8 cellular contexts compared by ENCODE assay signal in the genomic region with DNA sequence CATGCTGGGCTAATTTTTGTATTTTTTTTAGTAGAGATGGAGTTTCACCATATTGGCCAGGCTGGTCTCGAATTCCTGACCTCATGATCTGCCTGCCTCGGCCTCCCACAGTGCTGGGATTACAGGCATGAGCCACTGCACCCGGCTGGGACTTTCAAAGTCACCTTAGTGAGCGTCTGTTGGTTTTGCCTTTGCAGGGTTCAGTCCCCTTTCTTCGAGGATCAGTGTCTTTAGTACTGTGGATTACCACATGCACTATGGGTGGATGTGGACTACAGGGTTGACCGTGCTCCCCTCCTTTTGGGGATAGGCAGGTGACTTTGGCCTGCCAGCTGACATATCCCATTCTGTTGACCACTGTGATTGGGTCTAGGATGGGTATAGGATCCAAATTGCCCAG. TPM values are rescaled to one million over a fixed set of nuclear protein-coding genes. Genes with fewer than 3 reads are reported as not detected.
DNase-seq lines count a peak whose midpoint lies in the region; ATAC-seq, FAIRE-seq and TF ChIP-seq lines count a peak whose summit lies in the region.
"Not testable (repeated sequence)": the region's sequence is repeated elsewhere in the genome, so short reads cannot be mapped to it uniquely, and the experiment has no call there.
"Had no signal": no experiment of that assay in that cellular context is flagged by ENCODE, and none has a peak within 500 bp of the region (broad histone marks: within the 10 kb centered on the region; RNA-seq: fewer than 3 reads in every experiment).

No MANE protein-coding gene starts in this region.

- 0 out of 2 replicates have a peak overlapping the region, but pooled peaks have one; percentile 9 for H3K18ac ChIP-seq in H1 (ENCODE audit: extremely low read depth, low read length)

- not testable (repeated sequence) for H4K20me1 ChIP-seq in GM23338 (replicated peaks; ENCODE audit: insufficient read depth); H1 (replicated peaks in 1 of 2; ENCODE audit: control insufficient read depth in 1 of 2, insufficient read depth in 2 of 2, low read length in 2 of 2)

- not testable (repeated sequence) for H2BK120ac ChIP-seq in H1 (replicated peaks; ENCODE audit: low read depth, low read length)

- H2BK5ac ChIP-seq in H1 (ENCODE audit: low read depth, low read length): not testable (repeated sequence)

- H3K4ac ChIP-seq in H1 (replicated peaks; ENCODE audit: insufficient read length, low read depth, low read length): not testable (repeated sequence)

- H3K27ac Mint-ChIP-seq in GM23338: not testable (repeated sequence)

- DNase-seq in GM23338 (ENCODE audit: low spot score); SK-N-MC (ENCODE audit: low read depth, low spot score): not testable (repeated sequence)
- DNase-seq in coronary artery (ENCODE audit: low spot score): peak; percentile 73
- peak in 1 of 2 experiments; percentile 14 for DNase-seq in H1 (ENCODE audit: low read depth in 1 of 2, low spot score in 2 of 2)
- DNase-seq in right atrium auricular region (ENCODE audit: low spot score): peak; percentile 26
- DNase-seq in posterior vena cava (ENCODE audit: low spot score): peak; percentile 11

- not testable (repeated sequence) for H3K79me2 ChIP-seq in GM23338 (replicated peaks; ENCODE audit: insufficient read depth); H1 (ENCODE audit: control insufficient read depth in 1 of 2, insufficient read depth in 2 of 2, low read length in 2 of 2)

- not testable (repeated sequence) for H3K14ac ChIP-seq in H1 (ENCODE audit: insufficient read length)

- not testable (repeated sequence) for H3K9ac ChIP-seq in SK-N-MC (ENCODE audit: insufficient read length); H1 (replicated peaks in 1 of 4; ENCODE audit: extremely low read depth in 1 of 4, low read depth in 3 of 4, low read length in 3 of 4)

- not testable (repeated sequence) for H3K9me3 Mint-ChIP-seq in GM23338

- not testable (repeated sequence) for H3K56ac ChIP-seq in H1 (replicated peaks; ENCODE audit: insufficient read length, low read depth, low read length)

- intact Hi-C loops in posterior vena cava (cut with DNase I): not testable (repeated sequence)

- not testable (repeated sequence) for H2AFZ ChIP-seq in GM23338; H1 (ENCODE audit: low read length)

- POLR2A ChIA-PET in H1 (lab: Charles Lee; ENCODE audit: partially characterized antibody): interaction anchor here (1.4 kb wide), 1 partner anchor 116 kb away, joined by 3 read pairs; no protein-coding TSS in a partner anchor

- TF ChIP-seq POLR2A in H1 (IDR thresholded peaks at IDR 0.05; ENCODE audit: control extremely low read depth in 1 of 2, low read depth in 2 of 2, low read length in 2 of 2): not testable (repeated sequence)

- WGBS in H1 (ENCODE audit: extremely low coverage in 1 of 2, insufficient coverage in 1 of 2, insufficient read length in 1 of 2, insufficient replicate concordance in 2 of 2, low coverage in 1 of 2, low lambda C conversion rate in 2 of 2, missing lambda C conversion rate in 1 of 2), 2 experiments: 82% methylated on average over 6 of the region's 6 CpGs; no CpG with 5 or more reads in 1 of the 2 experiments

- 0 out of 2 replicates have a peak overlapping the region, but pooled peaks have one; percentile 86 for H2BK20ac ChIP-seq in H1 (ENCODE audit: low read length)

- H4K91ac ChIP-seq in H1 (replicated peaks; ENCODE audit: insufficient read length, low read length): not testable (repeated sequence)

- not testable (repeated sequence) for H3K9me2 ChIP-seq in GM23338 (ENCODE audit: insufficient read depth)

- H3K4me1 ChIP-seq in GM23338 (ENCODE audit: insufficient read depth): peaks cover 10% of the 10 kb centered on the region
- peaks cover 0 to 10% (median 3%) of the 10 kb centered on the region in 4 experiments; a peak in 6 of 7 replicates for H3K4me1 ChIP-seq in H1 (replicated peaks in 1 of 4; ENCODE audit: control insufficient read depth in 3 of 4, insufficient read depth in 4 of 4, low read length in 3 of 4)
- not testable (repeated sequence) for H3K4me1 ChIP-seq in right atrium auricular region

- not testable (repeated sequence) for H3K36me3 ChIP-seq in GM23338 (ENCODE audit: insufficient read depth); SK-N-MC (ENCODE audit: insufficient read depth, low read length); H1 (ENCODE audit: control insufficient read depth in 2 of 4, insufficient read depth in 4 of 4, low read length in 3 of 4); right atrium auricular region

- not testable (repeated sequence) for H2BK15ac ChIP-seq in H1 (ENCODE audit: low read length)

- not testable (repeated sequence) for FAIRE-seq in H1 (lab: Jason Lieb, UNC)

- not testable (repeated sequence) for H4K5ac ChIP-seq in H1 (ENCODE audit: insufficient read length, low read depth, low read length)

- not testable (repeated sequence) for TF ChIP-seq EP300 in H1 (IDR thresholded peaks at IDR 0.05; ENCODE audit: borderline replicate concordance in 1 of 2, low read depth in 2 of 2, low read length in 2 of 2)

- H2BK12ac ChIP-seq in H1 (ENCODE audit: low read depth, low read length): not testable (repeated sequence)

- H3K36me3 Mint-ChIP-seq in GM23338 (ENCODE audit: low read depth): not testable (repeated sequence)

- not testable (repeated sequence) for H3K79me1 ChIP-seq in H1 (ENCODE audit: low read depth, low read length)

- H4K8ac ChIP-seq in H1 (ENCODE audit: extremely low read depth, insufficient read depth, low read length): not testable (repeated sequence)

- H3K9me3 ChIP-seq in SK-N-MC (ENCODE audit: low read depth, low read length); H1 (ENCODE audit: insufficient read depth in 2 of 2, low read depth in 1 of 2, low read length in 1 of 2); right atrium auricular region: not testable (repeated sequence)

- not testable (repeated sequence) for H3K23ac ChIP-seq in H1 (ENCODE audit: insufficient read length)

- H3K4me1 Mint-ChIP-seq in GM23338: peaks cover 14% of the 10 kb centered on the region; the same call in 2 of the 3 replicates

- H3K27me3 Mint-ChIP-seq in GM23338 (ENCODE audit: insufficient read depth, low read depth, poor library complexity): not testable (repeated sequence)

- not testable (repeated sequence) for H3K23me2 ChIP-seq in H1 (ENCODE audit: low read depth, low read length)

- not testable (repeated sequence) for H3K27ac ChIP-seq in GM23338 (ENCODE audit: low read depth); coronary artery; H1 (ENCODE audit: low read depth, low read length); right atrium auricular region
- H3K27ac ChIP-seq in SK-N-MC: peak overlapping the region; percentile 99

- H3K4me2 ChIP-seq in GM23338: peak overlapping the region; percentile 20; the same call in 1 of the 2 replicates
- not testable (repeated sequence) for H3K4me2 ChIP-seq in H1 (ENCODE audit: insufficient read depth in 1 of 2, low read depth in 2 of 2, low read length in 2 of 2)

- not testable (repeated sequence) for TF ChIP-seq RAD21 in H1 (IDR thresholded peaks at IDR 0.05 in 1 of 2, conservative IDR thresholded peaks at IDR 0.05 in 1 of 2; ENCODE audit: low read depth in 2 of 2, low read length in 2 of 2)

- not testable (repeated sequence) for TF ChIP-seq CTCF in GM23338 (conservative IDR thresholded peaks at IDR 0.05; ENCODE audit: low read depth in 2 of 2); coronary artery (IDR thresholded peaks at IDR 0.05); H1 (IDR thresholded peaks at IDR 0.05; ENCODE audit: control extremely low read depth in 1 of 3, insufficient read depth in 1 of 3, low read depth in 1 of 3, low read length in 3 of 3); right atrium auricular region (IDR thresholded peaks at IDR 0.05)

- not testable (repeated sequence) for H3F3A ChIP-seq in GM23338 (replicated peaks; ENCODE audit: low read depth)

- CTCF ChIA-PET in H1 (lab: Charles Lee; ENCODE audit: partially characterized antibody): interaction anchor here (1.5 to 8.1 kb wide), 3 partner anchors 10 to 114 kb away, joined by 5 to 88 read pairs (median 6); no protein-coding TSS in a partner anchor

- not testable (repeated sequence) for ATAC-seq in GM23338

- H2AK5ac ChIP-seq in H1 (ENCODE audit: low read depth, low read length): not testable (repeated sequence)

- H3K4me3 ChIP-seq in GM23338; SK-N-MC; coronary artery; H1 (ENCODE audit: extremely low read depth in 1 of 4, insufficient read depth in 2 of 4, low read depth in 3 of 4, low read length in 4 of 4); right atrium auricular region: not testable (repeated sequence)

- not testable (repeated sequence) for H3K27me3 ChIP-seq in GM23338 (ENCODE audit: insufficient read depth); H1 (replicated peaks in 1 of 4; ENCODE audit: control insufficient read depth in 3 of 4, extremely low read depth in 1 of 4, insufficient read depth in 3 of 4, low read length in 3 of 4); right atrium auricular region

- not testable (repeated sequence) for H3K4me3 Mint-ChIP-seq in GM23338

RNA-seq across cellular contexts. Expression of a gene that starts 2.3 kb away (rescaled TPM):
- 1.2 and 3.1 TPM in 2 replicates for total RNA-seq in GM23338 (2014; rRNA removed; shearing (Covaris generic))
- 7.2 and 7.8 TPM in 2 replicates for polyA plus RNA-seq in GM23338 (2016; fragmentation: Nextera tagmentation; extraction: Ambion mirVana)
- 3.8 and 4.2 TPM in 2 replicates for total RNA-seq in H1 (2021; fragmentation: NEBNext Ultra II Directional; extraction: Animal tissue kit (Norgen Biotek cat#: 25700))
- polyA plus RNA-seq in H1 (2011; rRNA removed): 2.8 and 4.1 TPM in 2 replicates
- polyA plus RNA-seq in H1 (2011; cell fraction: cytosol; rRNA removed): 2.7 TPM
- 1.8 TPM for polyA plus RNA-seq in H1 (2011; cell fraction: nucleus; rRNA removed)
- 3.6 to 8.5 TPM (median 4.9 TPM) in 4 replicates for polyA plus RNA-seq in H1 (2012, experiment 1 of 2)
- polyA plus RNA-seq in H1 (2012, experiment 2 of 2): 1.5 TPM
- polyA plus RNA-seq in H1 (2013, experiment 1 of 2): 7.0 TPM
- 6.6 TPM for polyA plus RNA-seq in H1 (2013, experiment 2 of 2)
- 5.2 and 5.4 TPM in 2 replicates for polyA minus RNA-seq in H1 (2011; rRNA and poly(A)+ RNA removed)
- 1.5 TPM for polyA minus RNA-seq in H1 (2011; cell fraction: cytosol; rRNA and poly(A)+ RNA removed)
- polyA minus RNA-seq in H1 (2011; cell fraction: nucleus; rRNA and poly(A)+ RNA removed): 6.1 TPM
- total RNA-seq in right atrium auricular region: 1 to 10 TPM; 5.5 to 6.5 TPM
- total RNA-seq in posterior vena cava: 10 to 100 TPM; 11.8 to 15.2 TPM
- total RNA-seq: Caco-2, Calu3 had no signal

RNA-seq across cellular contexts. Expression of a gene that starts 34.7 kb away (rescaled TPM):
- 4.8 and 8.8 TPM in 2 replicates for total RNA-seq in GM23338 (2014; rRNA removed; shearing (Covaris generic))
- polyA plus RNA-seq in GM23338 (2016; fragmentation: Nextera tagmentation; extraction: Ambion mirVana): 6.8 and 7.6 TPM in 2 replicates
- 6.0 and 6.7 TPM in 2 replicates for total RNA-seq in H1 (2021; fragmentation: NEBNext Ultra II Directional; extraction: Animal tissue kit (Norgen Biotek cat#: 25700))
- 4.6 and 7.9 TPM in 2 replicates for polyA plus RNA-seq in H1 (2011; rRNA removed)
- 7.0 TPM for polyA plus RNA-seq in H1 (2011; cell fraction: cytosol; rRNA removed)
- polyA plus RNA-seq in H1 (2011; cell fraction: nucleus; rRNA removed): 2.3 TPM
- polyA plus RNA-seq in H1 (2012, experiment 1 of 2): 6.5 to 10.8 TPM (median 7.0 TPM) in 4 replicates
- 0.98 TPM for polyA plus RNA-seq in H1 (2012, experiment 2 of 2)
- 6.1 TPM for polyA plus RNA-seq in H1 (2013, experiment 1 of 2)
- polyA plus RNA-seq in H1 (2013, experiment 2 of 2): 5.7 TPM
- 7.6 and 10.8 TPM in 2 replicates for polyA minus RNA-seq in H1 (2011; rRNA and poly(A)+ RNA removed)
- polyA minus RNA-seq in H1 (2011; cell fraction: cytosol; rRNA and poly(A)+ RNA removed): 3.4 TPM
- 8.0 TPM for polyA minus RNA-seq in H1 (2011; cell fraction: nucleus; rRNA and poly(A)+ RNA removed)
- 1 to 10 TPM; 2.4 to 3.8 TPM for total RNA-seq in right atrium auricular region
- 10 to 100 TPM in 1 of 2 donors, 1 to 10 TPM in 1; 8.5 to 12.0 TPM for total RNA-seq in posterior vena cava

RNA-seq across cellular contexts. Expression of a gene that starts 34.8 kb away (rescaled TPM):
- total RNA-seq in GM23338 (2014; rRNA removed; shearing (Covaris generic)): 69.4 and 72.5 TPM in 2 replicates
- 37.6 and 43.9 TPM in 2 replicates for polyA plus RNA-seq in GM23338 (2016; fragmentation: Nextera tagmentation; extraction: Ambion mirVana)
- 60.3 and 61.8 TPM in 2 replicates for total RNA-seq in H1 (2021; fragmentation: NEBNext Ultra II Directional; extraction: Animal tissue kit (Norgen Biotek cat#: 25700))
- polyA plus RNA-seq in H1 (2011; rRNA removed): 16.6 and 18.7 TPM in 2 replicates
- polyA plus RNA-seq in H1 (2011; cell fraction: cytosol; rRNA removed): 24.3 TPM
- polyA plus RNA-seq in H1 (2011; cell fraction: nucleus; rRNA removed): 34.1 TPM
- polyA plus RNA-seq in H1 (2012, experiment 1 of 2): 26.2 to 37.1 TPM (median 31.3 TPM) in 4 replicates
- polyA plus RNA-seq in H1 (2012, experiment 2 of 2): 7.5 TPM
- 24.2 TPM for polyA plus RNA-seq in H1 (2013, experiment 1 of 2)
- polyA plus RNA-seq in H1 (2013, experiment 2 of 2): 28.4 TPM
- 19.4 and 25.1 TPM in 2 replicates for polyA minus RNA-seq in H1 (2011; rRNA and poly(A)+ RNA removed)
- polyA minus RNA-seq in H1 (2011; cell fraction: cytosol; rRNA and poly(A)+ RNA removed): 36.3 TPM
- polyA minus RNA-seq in H1 (2011; cell fraction: nucleus; rRNA and poly(A)+ RNA removed): 74.1 TPM
- 10 to 100 TPM; 14.6 to 21.6 TPM for total RNA-seq in right atrium auricular region
- total RNA-seq in posterior vena cava: 10 to 100 TPM; 21.7 to 25.8 TPM
